ENCODE assay signal across 1 cellular context in genomic region chr1:205749094-205749825, GRCh38.
TF ChIP-seq lines count a peak whose summit lies in the region.

No MANE protein-coding gene starts in this region.

TF ChIP-seq in GM12878, 131 proteins besides CTCF, POLR2A, EP300 and RAD21 (continued from another document and continues in another):
- no peak; the same call in 1 of the 2 replicates for TF ChIP-seq CREM (IDR thresholded peaks at IDR 0.05; ENCODE audit: low read depth)
- no peak for TF ChIP-seq TCF7 (IDR thresholded peaks at IDR 0.05; ENCODE audit: borderline replicate concordance)
- no peak for TF ChIP-seq SREBF1 (IDR thresholded peaks at IDR 0.05; ENCODE audit: low read length)
- TF ChIP-seq RBBP5 (conservative IDR thresholded peaks at IDR 0.05), result no peak
- peak; percentile 68; the same call in 1 of the 2 replicates for TF ChIP-seq TCF3 (IDR thresholded peaks at IDR 0.05; ENCODE audit: borderline replicate concordance, insufficient read depth, low read depth, low read length)
- TF ChIP-seq NR2C2 (IDR thresholded peaks at IDR 0.05; ENCODE audit: borderline replicate concordance, control insufficient read depth, insufficient read length, low read depth), result no peak
- peak; percentile 17; the same call in 1 of the 2 replicates for TF ChIP-seq SMAD5 (IDR thresholded peaks at IDR 0.05; ENCODE audit: low read depth)
- no peak for TF ChIP-seq BCLAF1 (IDR thresholded peaks at IDR 0.05)
- TF ChIP-seq HCFC1 (IDR thresholded peaks at IDR 0.05; ENCODE audit: low read length), result no peak
- no peak for TF ChIP-seq STAT1 (conservative IDR thresholded peaks at IDR 0.05)
- TF ChIP-seq SRF (IDR thresholded peaks at IDR 0.05; ENCODE audit: low read depth in 2 of 2, low read length in 2 of 2), result peak in 1 of 2 experiments; percentile 22; a peak in 1 of 4 replicates
- peak; percentile 85 for TF ChIP-seq ZNF592 (IDR thresholded peaks at IDR 0.05)
- TF ChIP-seq REST (IDR thresholded peaks at IDR 0.05; ENCODE audit: low read depth, low read length), result no peak
- peak; percentile 29 for TF ChIP-seq MYC (IDR thresholded peaks at IDR 0.05; ENCODE audit: insufficient read depth, insufficient read length, insufficient replicate concordance, low read length, severe bottlenecking)
- no peak for TF ChIP-seq E4F1 (IDR thresholded peaks at IDR 0.05; ENCODE audit: borderline replicate concordance, partially characterized antibody)
- TF ChIP-seq KAT2A (conservative IDR thresholded peaks at IDR 0.05; ENCODE audit: control insufficient read depth, low read depth, low read length), result no peak
- no peak for TF ChIP-seq ZBTB33 (IDR thresholded peaks at IDR 0.05)
- TF ChIP-seq SUPT20H (IDR thresholded peaks at IDR 0.05; ENCODE audit: borderline replicate concordance, control insufficient read depth, low read depth, low read length), result no peak
- TF ChIP-seq BRCA1 (IDR thresholded peaks at IDR 0.05; ENCODE audit: low read depth, low read length), result peak; percentile 74; the same call in 1 of the 2 replicates
- TF ChIP-seq PAX5 (IDR thresholded peaks at IDR 0.05; ENCODE audit: borderline replicate concordance, low read depth, low read length), result peak; percentile 40; the same call in 1 of the 2 replicates
- no peak for TF ChIP-seq ZBTB4 (CRISPR knock-in tag; IDR thresholded peaks at IDR 0.05)
- TF ChIP-seq ATF7 (IDR thresholded peaks at IDR 0.05; ENCODE audit: low read depth), result peak; percentile 83
- TF ChIP-seq ELK1 (IDR thresholded peaks at IDR 0.05; ENCODE audit: low read depth, low read length), result 0 out of 2 replicates have a peak, but pooled peaks have one; percentile 38
- TF ChIP-seq USF2 (IDR thresholded peaks at IDR 0.05; ENCODE audit: borderline replicate concordance, low read depth, low read length), result no peak
- TF ChIP-seq POU2F2 (IDR thresholded peaks at IDR 0.05; ENCODE audit: borderline replicate concordance, low read depth, low read length), result 0 out of 3 replicates have a peak, but pooled peaks have one; percentile 70
- TF ChIP-seq SIN3A (IDR thresholded peaks at IDR 0.05; ENCODE audit: low read depth, low read length), result 0 out of 2 replicates have a peak, but pooled peaks have one; percentile 53
- TF ChIP-seq MXI1 (IDR thresholded peaks at IDR 0.05; ENCODE audit: low read depth, low read length), result no peak
- TF ChIP-seq WRNIP1 (IDR thresholded peaks at IDR 0.05; ENCODE audit: borderline replicate concordance, low read depth, low read length), result no peak
- TF ChIP-seq CBX3 (IDR thresholded peaks at IDR 0.05; ENCODE audit: borderline replicate concordance, low read depth), result no peak
- peak; percentile 75 for TF ChIP-seq MLLT1 (IDR thresholded peaks at IDR 0.05)
- TF ChIP-seq ESRRA (IDR thresholded peaks at IDR 0.05; ENCODE audit: low read length), result no peak
